Comparison of ENCODE assay signal across 22 cellular contexts in genomic region chrY:8386053-8386452, GRCh38.
"Had no signal": no experiment of that assay in that cellular context is flagged by ENCODE, and none has a peak within 500 bp of the region (broad histone marks: within the 10 kb centered on the region; RNA-seq: fewer than 3 reads in every experiment).

No MANE protein-coding gene starts in this region.

- H3K27ac ChIP-seq: Peyer's patch, SJSA1, SK-N-MC had no signal

- H3K4me3 ChIP-seq: Peyer's patch, SJSA1, SK-N-MC had no signal

- H3K27me3 ChIP-seq: Peyer's patch, SJSA1 had no signal

- H3K9me3 ChIP-seq: Peyer's patch, SJSA1 had no signal

- DNase-seq: KBM-7, NCI-H1092, NCI-H1105 treated with DMSO at 0.1 percent for 48 hours, NCI-H1417 treated with DMSO at 0.1 percent for 48 hours, NCI-H146, NCI-H1694 treated with DMSO at 0.1 percent for 48 hours, NCI-H1930, NCI-H2081, NCI-H2107, NCI-H2171, NCI-H226, NCI-H446, NCI-H510A, NCI-H524 treated with DMSO at 0.1 percent for 48 hours, NCI-H69, NCI-H774, PC-3, Peyer's patch, SIG-M5, T-helper 1 cell had no signal

- H3K4me1 ChIP-seq: Peyer's patch, SJSA1 had no signal

- H3K36me3 ChIP-seq: Peyer's patch, SJSA1 had no signal
